ENCODE assay signal across 23 cellular contexts in genomic region chr6:69907981-69908498, GRCh38. TPM values are rescaled to one million over a fixed set of nuclear protein-coding genes. Genes with fewer than 3 reads are reported as not detected.
DNase-seq lines count a peak whose midpoint lies in the region; ATAC-seq, FAIRE-seq and TF ChIP-seq lines count a peak whose summit lies in the region.
"Had no signal": no experiment of that assay in that cellular context is flagged by ENCODE, and none has a peak within 500 bp of the region (broad histone marks: within the 10 kb centered on the region; RNA-seq: fewer than 3 reads in every experiment).

No MANE protein-coding gene starts in this region.

- no peaks in the 10 kb centered on the region for H3K36me3 Mint-ChIP-seq in activated CD4-positive, alpha-beta T cell treated with anti-CD3 and anti-CD28 coated beads, Interleukin-2, amount 10 ng/mL, durations not matched to agents 7 days and 5 days (ENCODE audit: low read depth)
- H3K36me3 Mint-ChIP-seq in T-helper 2 cell treated with Interferon-gamma antibody and Interleukin-4, amounts not matched to agents 5 μg/mL and 100 μg/mL, for 36 hours (ENCODE audit: low read depth): no peaks in the 10 kb centered on the region
- H3K36me3 Mint-ChIP-seq: brain had no signal

- POLR2A ChIA-PET in activated CD4-positive, alpha-beta T cell treated with anti-CD3 and anti-CD28 coated beads, Interleukin-2, amount 10 ng/mL, durations not matched to agents 7 days and 5 days (lab: Charles Lee): no interaction called here

- peaks cover 3% of the 10 kb centered on the region for H3K27me3 Mint-ChIP-seq in activated CD4-positive, alpha-beta T cell treated with anti-CD3 and anti-CD28 coated beads, Interleukin-2, amount 10 ng/mL, durations not matched to agents 7 days and 5 days
- no peaks in the 10 kb centered on the region for H3K27me3 Mint-ChIP-seq in T-helper 2 cell treated with Interferon-gamma antibody and Interleukin-4, amounts not matched to agents 5 μg/mL and 100 μg/mL, for 36 hours (ENCODE audit: low read depth)
- H3K27me3 Mint-ChIP-seq: brain had no signal

- no peak for DNase-seq in GM12892 (ENCODE audit: insufficient read length)
- peak; percentile 34 for DNase-seq in amniotic stem cell (lab: John Stamatoyannopoulos, UW)
- peak; percentile 39 for DNase-seq in fibroblast of pulmonary artery (ENCODE audit: low read depth)
- peak; percentile 81 for DNase-seq in skeletal muscle cell (ENCODE audit: low read depth)
- DNase-seq in activated CD4-positive, alpha-beta T cell treated with anti-CD3 and anti-CD28 coated beads, Interleukin-2, amount 10 ng/mL, durations not matched to agents 7 days and 5 days: no peak
- DNase-seq in Kasumi-1 (lab: John Stamatoyannopoulos, UW): no peak
- DNase-seq in T-helper 2 cell treated with Interferon-gamma antibody and Interleukin-4, amounts not matched to agents 5 μg/mL and 100 μg/mL, for 36 hours (ENCODE audit: low spot score): no peak
- DNase-seq: activated CD4-positive, alpha-beta T cell treated with anti-CD3 and anti-CD28 coated beads, Interleukin-2, amount 50 U/mL, for 4 hours; activated naive CD4-positive, alpha-beta T cell treated with anti-CD3 and anti-CD28 coated beads for 36 hours; dorsolateral prefrontal cortex; KBM-7; NCI-H1092 treated with DMSO at 0.1 percent for 48 hours; NCI-H2171; NCI-H82; nucleus accumbens; right cardiac atrium; stomach had no signal

- ATAC-seq in HG02571 (IDR thresholded peaks at IDR 0.05; ENCODE audit: unreplicated experiment): no peak
- ATAC-seq: esophagus mucosa, left lobe of liver, Panc1, right cardiac atrium had no signal

- H3K4me3 Mint-ChIP-seq in activated CD4-positive, alpha-beta T cell treated with anti-CD3 and anti-CD28 coated beads, Interleukin-2, amount 10 ng/mL, durations not matched to agents 7 days and 5 days: no peak overlapping the region
- no peak overlapping the region for H3K4me3 Mint-ChIP-seq in T-helper 2 cell treated with Interferon-gamma antibody and Interleukin-4, amounts not matched to agents 5 μg/mL and 100 μg/mL, for 36 hours
- H3K4me3 Mint-ChIP-seq: activated naive CD4-positive, alpha-beta T cell treated with anti-CD3 and anti-CD28 coated beads for 36 hours; brain had no signal

- H3K4me1 Mint-ChIP-seq in activated CD4-positive, alpha-beta T cell treated with anti-CD3 and anti-CD28 coated beads, Interleukin-2, amount 10 ng/mL, durations not matched to agents 7 days and 5 days: no peaks in the 10 kb centered on the region
- no peaks in the 10 kb centered on the region for H3K4me1 Mint-ChIP-seq in T-helper 2 cell treated with Interferon-gamma antibody and Interleukin-4, amounts not matched to agents 5 μg/mL and 100 μg/mL, for 36 hours (ENCODE audit: low read depth)

- TF ChIP-seq POLR2A in GM12892 (IDR thresholded peaks at IDR 0.05; ENCODE audit: low read depth, low read length): no peak

- FAIRE-seq in GM12892 (lab: Jason Lieb, UNC): peak; percentile 40
- FAIRE-seq: GM12891 had no signal

- H3K4me3 ChIP-seq in fibroblast of pulmonary artery (replicated peaks; ENCODE audit: low read depth, low read length) (no peak overlapping the region), skeletal muscle cell (ENCODE audit: low read depth, low read length) (no peak overlapping the region)
- H3K4me3 ChIP-seq: dorsolateral prefrontal cortex, stomach had no signal

- CTCF ChIA-PET in activated CD4-positive, alpha-beta T cell treated with anti-CD3 and anti-CD28 coated beads, Interleukin-2, amount 10 ng/mL, durations not matched to agents 7 days and 5 days (lab: Charles Lee): no interaction called here

- TF ChIP-seq CTCF in fibroblast of pulmonary artery (IDR thresholded peaks at IDR 0.05; ENCODE audit: low read length, missing control alignments): no peak

- H3K27ac Mint-ChIP-seq in activated CD4-positive, alpha-beta T cell treated with anti-CD3 and anti-CD28 coated beads, Interleukin-2, amount 10 ng/mL, durations not matched to agents 7 days and 5 days: no peak overlapping the region
- no peak overlapping the region for H3K27ac Mint-ChIP-seq in T-helper 2 cell treated with Interferon-gamma antibody and Interleukin-4, amounts not matched to agents 5 μg/mL and 100 μg/mL, for 36 hours
- H3K27ac Mint-ChIP-seq: activated naive CD4-positive, alpha-beta T cell treated with anti-CD3 and anti-CD28 coated beads for 36 hours; brain had no signal

- H3K9me3 Mint-ChIP-seq in activated CD4-positive, alpha-beta T cell treated with anti-CD3 and anti-CD28 coated beads, Interleukin-2, amount 10 ng/mL, durations not matched to agents 7 days and 5 days: no peaks in the 10 kb centered on the region
- H3K9me3 Mint-ChIP-seq in T-helper 2 cell treated with Interferon-gamma antibody and Interleukin-4, amounts not matched to agents 5 μg/mL and 100 μg/mL, for 36 hours: no peaks in the 10 kb centered on the region
- H3K9me3 Mint-ChIP-seq: activated naive CD4-positive, alpha-beta T cell treated with anti-CD3 and anti-CD28 coated beads for 36 hours; brain had no signal

RNA-seq across cellular contexts. Expression of gene COL19A1, which starts 41.7 kb away (rescaled TPM):
- 2.6 TPM for polyA plus RNA-seq in GM12892 (2012; ENCODE audit: missing spikeins)
- total RNA-seq in activated CD4-positive, alpha-beta T cell treated with anti-CD3 and anti-CD28 coated beads, Interleukin-2, amount 10 ng/mL, durations not matched to agents 7 days and 5 days: not detected

Comparison
In these comparisons a context has a peak if more than half of its experiments do, and no peak if none do; other contexts are left out.
1. DNase-seq: peak in amniotic stem cell (single experiment), fibroblast of pulmonary artery (single experiment) and skeletal muscle cell (single experiment); none in GM12892 (single experiment), activated CD4-positive, alpha-beta T cell treated with anti-CD3 and anti-CD28 coated beads, Interleukin-2, amount 10 ng/mL, durations not matched to agents 7 days and 5 days (single experiment), Kasumi-1 (0 of 2) and T-helper 2 cell treated with Interferon-gamma antibody and Interleukin-4, amounts not matched to agents 5 μg/mL and 100 μg/mL, for 36 hours (single experiment).